In genomic region chr3:194828926-194829325, GRCh38 we compare ENCODE assay signal across 10 cellular contexts.
"Had no signal": no experiment of that assay in that cellular context is flagged by ENCODE, and none has a peak within 500 bp of the region (broad histone marks: within the 10 kb centered on the region; RNA-seq: fewer than 3 reads in every experiment).

No MANE protein-coding gene starts in this region.

- H3K9me3 ChIP-seq: HAP-1 had no signal

- H3K4me3 ChIP-seq: GM23338, HAP-1, K562 had no signal

- H3K9me3 Mint-ChIP-seq: GM23338, HFFc6 had no signal

- H3K4me3 Mint-ChIP-seq: GM23338, HFFc6 had no signal

- H3K4me1 ChIP-seq: HAP-1 had no signal

- DNase-seq: H7, HFFc6, IMR-90, KG1 had no signal

- H3K36me3 ChIP-seq: HAP-1 had no signal

- FAIRE-seq: HTR-8/SVneo, K562 had no signal

- ATAC-seq: GM23338, HCT116, K562 had no signal

- H3K4me1 Mint-ChIP-seq: GM23338 had no signal

- H3K27ac Mint-ChIP-seq: GM23338, HFFc6 had no signal

- H3K4me2 ChIP-seq: GM23338 had no signal

- H3K27ac ChIP-seq: HL-60 had no signal

- H2AFZ ChIP-seq: GM23338 had no signal
